ENCODE assay signal across 13 cellular contexts in genomic region chr19:46824887-46825730, GRCh38. TPM values are rescaled to one million over a fixed set of nuclear protein-coding genes. Genes with fewer than 3 reads are reported as not detected.
DNase-seq lines count a peak whose midpoint lies in the region; ATAC-seq, FAIRE-seq and TF ChIP-seq lines count a peak whose summit lies in the region.
"Had no signal": no experiment of that assay in that cellular context is flagged by ENCODE, and none has a peak within 500 bp of the region (broad histone marks: within the 10 kb centered on the region; RNA-seq: fewer than 3 reads in every experiment).

No MANE protein-coding gene starts in this region.

- peaks cover 41% of the 10 kb centered on the region for H3K4me1 Mint-ChIP-seq in activated CD8-positive, alpha-beta T cell treated with anti-CD3 and anti-CD28 coated beads, Interleukin-2, amount 10 ng/mL, durations not matched to agents 7 days and 5 days (ENCODE audit: low read depth)
- H3K4me1 Mint-ChIP-seq in activated CD8-positive, alpha-beta T cell treated with anti-CD3 and anti-CD28 coated beads for 36 hours (ENCODE audit: low read depth): peaks cover 39% of the 10 kb centered on the region
- H3K4me1 Mint-ChIP-seq in effector memory CD8-positive, alpha-beta T cell (ENCODE audit: low read depth in 2 of 2): peaks cover 20 to 22% of the 10 kb centered on the region in 2 donors
- peaks cover 43% of the 10 kb centered on the region for H3K4me1 Mint-ChIP-seq in stimulated activated memory B cell treated with anti-CD40 and anti-IgM and Interleukin-4, amounts not matched to agents 10 μg/mL and 1 μg/mL and 100 μg/mL, for 72 hours

- no peaks in the 10 kb centered on the region for H3K9me3 Mint-ChIP-seq in activated CD8-positive, alpha-beta T cell treated with anti-CD3 and anti-CD28 coated beads, Interleukin-2, amount 10 ng/mL, durations not matched to agents 7 days and 5 days (ENCODE audit: insufficient read depth)
- no peaks in the 10 kb centered on the region for H3K9me3 Mint-ChIP-seq in activated CD8-positive, alpha-beta T cell treated with anti-CD3 and anti-CD28 coated beads for 36 hours
- H3K9me3 Mint-ChIP-seq in effector memory CD8-positive, alpha-beta T cell: no peaks in the 10 kb centered on the region
- H3K9me3 Mint-ChIP-seq in stimulated activated memory B cell treated with anti-CD40 and anti-IgM and Interleukin-4, amounts not matched to agents 10 μg/mL and 1 μg/mL and 100 μg/mL, for 72 hours: peaks cover 7% of the 10 kb centered on the region
- H3K9me3 Mint-ChIP-seq: HFFc6 had no signal

- no peak overlapping the region for H3K4me3 Mint-ChIP-seq in activated CD8-positive, alpha-beta T cell treated with anti-CD3 and anti-CD28 coated beads, Interleukin-2, amount 10 ng/mL, durations not matched to agents 7 days and 5 days
- H3K4me3 Mint-ChIP-seq in activated CD8-positive, alpha-beta T cell treated with anti-CD3 and anti-CD28 coated beads for 36 hours: no peak overlapping the region
- peak overlapping the region; percentile 35 to 65 for H3K4me3 Mint-ChIP-seq in effector memory CD8-positive, alpha-beta T cell
- H3K4me3 Mint-ChIP-seq in stimulated activated memory B cell treated with anti-CD40 and anti-IgM and Interleukin-4, amounts not matched to agents 10 μg/mL and 1 μg/mL and 100 μg/mL, for 72 hours: peak overlapping the region; percentile 53
- H3K4me3 Mint-ChIP-seq: brain, HFFc6 had no signal

- CTCF ChIA-PET in activated CD8-positive, alpha-beta T cell treated with anti-CD3 and anti-CD28 coated beads, Interleukin-2, amount 10 ng/mL, durations not matched to agents 7 days and 5 days (lab: Charles Lee): interaction anchor here (0.8 to 2.3 kb wide), 7 partner anchors 9 to 188 kb away, joined by 3 to 7 read pairs (median 4); no protein-coding TSS in a partner anchor
- CTCF ChIA-PET in activated CD8-positive, alpha-beta T cell treated with anti-CD3 and anti-CD28 coated beads for 36 hours (lab: Charles Lee): interaction anchor here (0.7 to 1.7 kb wide), 5 partner anchors 15 to 75 kb away, joined by 3 to 6 read pairs (median 4); no protein-coding TSS in a partner anchor

- intact Hi-C loops in activated CD8-positive, alpha-beta T cell treated with anti-CD3 and anti-CD28 coated beads for 36 hours (cut with micrococcal nuclease): no loop called here

- H3K36me3 Mint-ChIP-seq in activated CD8-positive, alpha-beta T cell treated with anti-CD3 and anti-CD28 coated beads, Interleukin-2, amount 10 ng/mL, durations not matched to agents 7 days and 5 days (ENCODE audit: low read depth): no peaks in the 10 kb centered on the region
- no peaks in the 10 kb centered on the region for H3K36me3 Mint-ChIP-seq in activated CD8-positive, alpha-beta T cell treated with anti-CD3 and anti-CD28 coated beads for 36 hours (ENCODE audit: low read depth)
- peaks cover 3% of the 10 kb centered on the region for H3K36me3 Mint-ChIP-seq in effector memory CD8-positive, alpha-beta T cell (ENCODE audit: insufficient read depth)
- no peaks in the 10 kb centered on the region for H3K36me3 Mint-ChIP-seq in stimulated activated memory B cell treated with anti-CD40 and anti-IgM and Interleukin-4, amounts not matched to agents 10 μg/mL and 1 μg/mL and 100 μg/mL, for 72 hours
- H3K36me3 Mint-ChIP-seq: brain had no signal

- ATAC-seq in activated CD8-positive, alpha-beta T cell treated with anti-CD3 and anti-CD28 coated beads, Interleukin-2, amount 10 ng/mL, durations not matched to agents 7 days and 5 days: no peak
- no peak for ATAC-seq in activated CD8-positive, alpha-beta T cell treated with anti-CD3 and anti-CD28 coated beads for 36 hours
- peak; percentile 20 for ATAC-seq in effector memory CD8-positive, alpha-beta T cell (replicated peaks)
- peak; percentile 26 for ATAC-seq in stimulated activated memory B cell treated with anti-CD40 and anti-IgM and Interleukin-4, amounts not matched to agents 10 μg/mL and 1 μg/mL and 100 μg/mL, for 72 hours

- TF ChIP-seq CTCF in activated CD8-positive, alpha-beta T cell treated with anti-CD3 and anti-CD28 coated beads for 36 hours (IDR thresholded peaks at IDR 0.05): no peak

- no peak for FAIRE-seq in H54 (lab: Jason Lieb, UNC)

- POLR2A ChIA-PET in activated CD8-positive, alpha-beta T cell treated with anti-CD3 and anti-CD28 coated beads, Interleukin-2, amount 10 ng/mL, durations not matched to agents 7 days and 5 days (lab: Charles Lee): interaction anchor here (5.1 kb wide), 1 partner anchor 39 kb away, joined by 51 read pairs; the partner anchor contains the start of gene SLC1A5
- POLR2A ChIA-PET in activated CD8-positive, alpha-beta T cell treated with anti-CD3 and anti-CD28 coated beads for 36 hours (lab: Charles Lee): interaction anchor here (1.0 kb wide), 1 partner anchor 37 kb away, joined by 4 read pairs; the partner anchor contains the start of gene SLC1A5

- peak overlapping the region; percentile 2 for H3K27ac Mint-ChIP-seq in activated CD8-positive, alpha-beta T cell treated with anti-CD3 and anti-CD28 coated beads, Interleukin-2, amount 10 ng/mL, durations not matched to agents 7 days and 5 days
- H3K27ac Mint-ChIP-seq in activated CD8-positive, alpha-beta T cell treated with anti-CD3 and anti-CD28 coated beads for 36 hours: no peak overlapping the region
- H3K27ac Mint-ChIP-seq in effector memory CD8-positive, alpha-beta T cell: peak overlapping the region; percentile 61 to 95
- H3K27ac Mint-ChIP-seq in stimulated activated memory B cell treated with anti-CD40 and anti-IgM and Interleukin-4, amounts not matched to agents 10 μg/mL and 1 μg/mL and 100 μg/mL, for 72 hours: peak overlapping the region; percentile 88
- H3K27ac Mint-ChIP-seq: brain, HFFc6 had no signal

- peak; percentile 42 for DNase-seq in activated CD8-positive, alpha-beta T cell treated with anti-CD3 and anti-CD28 coated beads, Interleukin-2, amount 10 ng/mL, durations not matched to agents 7 days and 5 days
- DNase-seq in activated CD8-positive, alpha-beta T cell treated with anti-CD3 and anti-CD28 coated beads for 36 hours: no peak
- peak; percentile 75 for DNase-seq in NCI-H2171 treated with DMSO at 0.1 percent for 48 hours (lab: John Stamatoyannopoulos, UW)
- no peak for DNase-seq in effector memory CD8-positive, alpha-beta T cell
- no peak for DNase-seq in SIG-M5 (lab: John Stamatoyannopoulos, UW)
- no peak for DNase-seq in hepatic stellate cell (ENCODE audit: low spot score)
- DNase-seq in H54 (ENCODE audit: insufficient read length, low spot score): no peak
- DNase-seq: activated CD4-positive, alpha-beta T cell treated with anti-CD3 and anti-CD28 coated beads, Interleukin-2, amount 50 U/mL, for 1 hour; HFFc6; NK-92 treated with Interleukin-12 subunit alpha and Interleukin-12 subunit beta, amount 100 ng/mL, for 24 hours; thyroid gland had no signal

- H3K27me3 Mint-ChIP-seq in activated CD8-positive, alpha-beta T cell treated with anti-CD3 and anti-CD28 coated beads, Interleukin-2, amount 10 ng/mL, durations not matched to agents 7 days and 5 days (ENCODE audit: low read depth): no peaks in the 10 kb centered on the region
- H3K27me3 Mint-ChIP-seq in activated CD8-positive, alpha-beta T cell treated with anti-CD3 and anti-CD28 coated beads for 36 hours: no peaks in the 10 kb centered on the region
- H3K27me3 Mint-ChIP-seq in effector memory CD8-positive, alpha-beta T cell: no peaks in the 10 kb centered on the region
- no peaks in the 10 kb centered on the region for H3K27me3 Mint-ChIP-seq in stimulated activated memory B cell treated with anti-CD40 and anti-IgM and Interleukin-4, amounts not matched to agents 10 μg/mL and 1 μg/mL and 100 μg/mL, for 72 hours

- no peak for TF ChIP-seq POLR2A in H54 (IDR thresholded peaks at IDR 0.05; ENCODE audit: low read depth, low read length)

RNA-seq across cellular contexts. Expression of gene AP2S1, which starts 25.5 kb away (rescaled TPM):
- total RNA-seq in activated CD8-positive, alpha-beta T cell treated with anti-CD3 and anti-CD28 coated beads, Interleukin-2, amount 10 ng/mL, durations not matched to agents 7 days and 5 days: 100 to 1,000 TPM; 151 to 154 TPM
- total RNA-seq in activated CD8-positive, alpha-beta T cell treated with anti-CD3 and anti-CD28 coated beads for 36 hours: 100 to 1,000 TPM; 101 to 105 TPM

RNA-seq across cellular contexts. Expression of gene ARHGAP35, which starts 35.7 kb away (rescaled TPM):
- total RNA-seq in activated CD8-positive, alpha-beta T cell treated with anti-CD3 and anti-CD28 coated beads, Interleukin-2, amount 10 ng/mL, durations not matched to agents 7 days and 5 days: 10 to 100 TPM; 23.9 to 24.1 TPM
- 10 to 100 TPM; 15.0 to 16.4 TPM for total RNA-seq in activated CD8-positive, alpha-beta T cell treated with anti-CD3 and anti-CD28 coated beads for 36 hours

RNA-seq across cellular contexts. Expression of gene SLC1A5, which starts 36.7 kb away (rescaled TPM):
- 100 to 1,000 TPM; 176 to 178 TPM for total RNA-seq in activated CD8-positive, alpha-beta T cell treated with anti-CD3 and anti-CD28 coated beads, Interleukin-2, amount 10 ng/mL, durations not matched to agents 7 days and 5 days
- 100 to 1,000 TPM; 235 TPM for total RNA-seq in activated CD8-positive, alpha-beta T cell treated with anti-CD3 and anti-CD28 coated beads for 36 hours

Comparison
In these comparisons a context has a peak if more than half of its experiments do, and no peak if none do; other contexts are left out.
1. DNase-seq: peak in activated CD8-positive, alpha-beta T cell treated with anti-CD3 and anti-CD28 coated beads, Interleukin-2, amount 10 ng/mL, durations not matched to agents 7 days and 5 days (single experiment) and NCI-H2171 treated with DMSO at 0.1 percent for 48 hours (single experiment); none in activated CD8-positive, alpha-beta T cell treated with anti-CD3 and anti-CD28 coated beads for 36 hours (single experiment), effector memory CD8-positive, alpha-beta T cell (0 of 3), SIG-M5 (single experiment), hepatic stellate cell (single experiment) and H54 (single experiment).
2. ATAC-seq: peak in effector memory CD8-positive, alpha-beta T cell (single experiment) and stimulated activated memory B cell treated with anti-CD40 and anti-IgM and Interleukin-4, amounts not matched to agents 10 μg/mL and 1 μg/mL and 100 μg/mL, for 72 hours (single experiment); none in activated CD8-positive, alpha-beta T cell treated with anti-CD3 and anti-CD28 coated beads, Interleukin-2, amount 10 ng/mL, durations not matched to agents 7 days and 5 days (single experiment) and activated CD8-positive, alpha-beta T cell treated with anti-CD3 and anti-CD28 coated beads for 36 hours (single experiment).
3. H3K4me3 Mint-ChIP-seq: peak in effector memory CD8-positive, alpha-beta T cell (2 of 2) and stimulated activated memory B cell treated with anti-CD40 and anti-IgM and Interleukin-4, amounts not matched to agents 10 μg/mL and 1 μg/mL and 100 μg/mL, for 72 hours (single experiment); none in activated CD8-positive, alpha-beta T cell treated with anti-CD3 and anti-CD28 coated beads, Interleukin-2, amount 10 ng/mL, durations not matched to agents 7 days and 5 days (single experiment) and activated CD8-positive, alpha-beta T cell treated with anti-CD3 and anti-CD28 coated beads for 36 hours (single experiment).